14 cellular contexts compared by ENCODE assay signal in the genomic region with DNA sequence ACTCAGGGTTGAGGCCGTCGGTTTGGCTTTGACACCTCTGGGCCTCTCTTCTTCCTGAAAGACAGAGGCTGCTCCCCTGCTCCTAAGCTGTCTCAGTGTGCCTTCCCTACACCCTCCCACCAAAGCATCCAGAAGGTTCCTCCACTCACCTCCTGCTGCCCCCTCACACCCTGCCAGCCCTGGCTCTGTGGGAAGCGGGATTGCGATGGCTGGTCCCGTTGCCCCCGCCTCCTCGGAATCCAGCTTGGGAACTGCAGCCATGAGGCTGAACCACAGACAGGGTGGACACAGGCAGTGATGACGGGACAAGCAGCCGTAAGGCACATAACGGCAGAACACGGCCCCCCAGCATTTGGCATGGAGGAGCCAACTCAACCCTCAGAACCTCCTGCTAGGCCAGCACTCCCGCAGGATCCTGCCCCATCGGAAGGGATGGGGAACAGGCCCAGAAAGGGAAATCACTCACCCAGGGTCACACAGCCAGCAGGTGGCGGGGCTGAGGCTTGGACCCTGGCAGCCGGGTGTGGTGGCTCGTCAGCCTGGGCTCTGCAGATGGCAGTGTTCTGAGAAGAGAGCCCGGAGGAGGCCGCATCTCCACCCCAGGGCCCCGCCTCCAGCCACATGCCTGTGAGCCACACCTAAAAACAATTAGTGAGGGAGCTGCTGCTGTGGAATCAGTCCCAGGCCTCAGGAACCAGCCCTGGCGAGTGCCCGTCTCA.
A peak's percentile ranks its signal among the peaks of the same experiment; 100 is the strongest.
DNase-seq lines count a peak whose midpoint lies in the region; ATAC-seq and TF ChIP-seq lines count a peak whose summit lies in the region.
"Had no signal": no experiment of that assay in that cellular context is flagged by ENCODE, and none has a peak within 500 bp of the region (broad histone marks: within the 10 kb centered on the region; RNA-seq: fewer than 3 reads in every experiment).

No MANE protein-coding gene starts in this region.

- H3K4me3 ChIP-seq in HCT116 (replicated peaks in 1 of 2; ENCODE audit: low read depth in 1 of 2, low read length in 2 of 2) (no peak overlapping the region), Panc1 (ENCODE audit: low read depth in 2 of 2, low read length in 2 of 2) (no peak overlapping the region), neural progenitor cell (no peak overlapping the region), ovary (no peak overlapping the region)
- H3K4me3 ChIP-seq: testis had no signal

- no peaks in the 10 kb centered on the region for H3K9me3 Mint-ChIP-seq in neural progenitor cell
- H3K9me3 Mint-ChIP-seq: activated T-helper 2 cell treated with anti-CD3 and anti-CD28 coated beads, Interferon-gamma antibody, Interleukin-2, Interleukin-4, amounts not matched to agents 10 μg/mL and 5 μg/mL and 100 μg/mL, durations not matched to agents 14 hours and 24 hours and 36 hours had no signal

- peak; percentile 98 for ATAC-seq in HCT116
- peak; percentile 65; the same call in 1 of the 2 replicates for ATAC-seq in Panc1
- ATAC-seq in GM18517 (IDR thresholded peaks at IDR 0.05; ENCODE audit: unreplicated experiment) = no peak
- ATAC-seq: activated CD4-positive, CD25-positive, alpha-beta regulatory T cell treated with anti-CD3 and anti-CD28 coated beads, Interleukin-2, amount 50 U/mL, for 24 hours; Right ventricle myocardium inferior had no signal

- H3K79me2 ChIP-seq in HCT116 (ENCODE audit: insufficient read depth, low read length) = no peaks in the 10 kb centered on the region
- no peaks in the 10 kb centered on the region for H3K79me2 ChIP-seq in neural progenitor cell (ENCODE audit: low read depth)
- H3K79me2 ChIP-seq: parathyroid adenoma had no signal

- H2AFZ ChIP-seq in HCT116 (ENCODE audit: low read depth, low read length, poor library complexity, severe bottlenecking) (no peak overlapping the region), neural progenitor cell (replicated peaks) (no peak overlapping the region)
- H2AFZ ChIP-seq: parathyroid adenoma had no signal

- H3K27me3 ChIP-seq in HCT116 (ENCODE audit: insufficient read depth, low read length) (no peaks in the 10 kb centered on the region), Panc1 (ENCODE audit: control insufficient read depth, insufficient read depth, low read length) (no peaks in the 10 kb centered on the region; the same call in 1 of the 2 replicates), neural progenitor cell (peaks cover 6% of the 10 kb centered on the region), ovary (no peaks in the 10 kb centered on the region)
- H3K27me3 ChIP-seq: testis had no signal

- BruUV-seq in HCT116 (replicated peaks; lab: Mats Ljungman, UMichigan) (no TSS peak), Panc1 (replicated peaks; lab: Mats Ljungman, UMichigan) (no TSS peak)

- H3K27ac ChIP-seq in HCT116 (ENCODE audit: low read depth, low read length) (no peak overlapping the region), Panc1 (ENCODE audit: low read length) (no peak overlapping the region), neural progenitor cell (no peak overlapping the region), ovary (no peak overlapping the region)
- H3K27ac ChIP-seq: parathyroid adenoma, testis had no signal

- H3K4me1 ChIP-seq in HCT116 (ENCODE audit: control insufficient read depth in 1 of 2, insufficient read depth in 2 of 2, low read length in 2 of 2) (peaks cover 4 to 7% of the 10 kb centered on the region in 2 experiments; a peak in 2 of 4 replicates), Panc1 (ENCODE audit: control insufficient read depth, insufficient read depth, low read length) (no peaks in the 10 kb centered on the region), neural progenitor cell (no peaks in the 10 kb centered on the region), ovary (ENCODE audit: insufficient read depth) (peaks cover 3% of the 10 kb centered on the region)
- H3K4me1 ChIP-seq: parathyroid adenoma, testis had no signal

- intact Hi-C loops in HCT116 (cut with micrococcal nuclease) (no loop called here), Panc1 (cut with micrococcal nuclease; ENCODE audit: unreplicated experiment) (no loop called here), ovary (cut with DNase I) (loop anchor here in 1 of 4 donors (10.0 kb wide), 1 partner anchor 1131 kb away; no protein-coding TSS in a partner anchor)

- RAD21 ChIA-PET in HCT116 (lab: Charles Lee; ENCODE audit: low non-redundant PET in 1 of 2, low total read pairs in 2 of 2, uncharacterized antibody in 2 of 2, unreplicated experiment in 2 of 2) = no interaction called here

- CTCF ChIA-PET in HCT116 (lab: Charles Lee) = no interaction called here
- CTCF ChIA-PET in Panc1 (lab: Charles Lee) = no interaction called here

- no peak for TF ChIP-seq RAD21 in HCT116 (IDR thresholded peaks at IDR 0.05; ENCODE audit: low read depth)

- H3K36me3 Mint-ChIP-seq in neural progenitor cell = no peaks in the 10 kb centered on the region
- H3K36me3 Mint-ChIP-seq: IgD-negative memory B cell had no signal

- no peak overlapping the region for H3K27ac Mint-ChIP-seq in neural progenitor cell
- H3K27ac Mint-ChIP-seq: activated T-helper 2 cell treated with anti-CD3 and anti-CD28 coated beads, Interferon-gamma antibody, Interleukin-2, Interleukin-4, amounts not matched to agents 10 μg/mL and 5 μg/mL and 100 μg/mL, durations not matched to agents 14 hours and 24 hours and 36 hours; IgD-negative memory B cell had no signal

- in situ Hi-C loops in Panc1 (cut with HindIII; ENCODE audit: low pct_unique_long_range_greater_than_20kb, low sequenced_read_pairs) = no loop called here

- H3K36me3 ChIP-seq in HCT116 (ENCODE audit: control insufficient read depth in 1 of 2, insufficient read depth in 2 of 2, low read length in 2 of 2) (no peaks in the 10 kb centered on the region), Panc1 (ENCODE audit: control insufficient read depth, insufficient read depth, low read length) (no peaks in the 10 kb centered on the region), neural progenitor cell (no peaks in the 10 kb centered on the region), ovary (no peaks in the 10 kb centered on the region)

- DNase-seq in NCI-H748 (lab: John Stamatoyannopoulos, UW; ENCODE audit: unreplicated experiment) (peak; percentile 44), NCI-H748 treated with DMSO at 0.1 percent for 48 hours (lab: John Stamatoyannopoulos, UW) (no peak), HCT116 (ENCODE audit: low read depth, low spot score) (peak; percentile 27), Panc1 (ENCODE audit: low read depth, low spot score) (no peak), neural progenitor cell (ENCODE audit: low spot score) (peak; percentile 16), NCI-H345 treated with DMSO at 0.1 percent for 48 hours (lab: John Stamatoyannopoulos, UW; ENCODE audit: unreplicated experiment) (no peak), ovary (no peak)
- DNase-seq: testis had no signal

- no peaks in the 10 kb centered on the region for H3K9me2 ChIP-seq in HCT116 (ENCODE audit: insufficient read depth)

- no peaks in the 10 kb centered on the region for H4K20me1 ChIP-seq in HCT116 (ENCODE audit: insufficient read depth)
- no peaks in the 10 kb centered on the region for H4K20me1 ChIP-seq in neural progenitor cell (ENCODE audit: low read depth)

- TF ChIP-seq CTCF in HCT116 (IDR thresholded peaks at IDR 0.05 in 2 of 3, conservative IDR thresholded peaks at IDR 0.05 in 1 of 3; ENCODE audit: borderline replicate concordance in 1 of 3, insufficient read depth in 1 of 3, low read depth in 2 of 3, low read length in 2 of 3) = peak; percentile 44 to 65 (median 60)
- TF ChIP-seq CTCF in Panc1 (IDR thresholded peaks at IDR 0.05) = no peak; the same call in 1 of the 2 replicates
- TF ChIP-seq CTCF in neural progenitor cell (IDR thresholded peaks at IDR 0.05) = peak; percentile 13
- no peak for TF ChIP-seq CTCF in ovary (IDR thresholded peaks at IDR 0.05)

- H3K27me3 Mint-ChIP-seq in neural progenitor cell (ENCODE audit: insufficient read depth, low read depth) = peaks cover 9% of the 10 kb centered on the region

- POLR2A ChIA-PET in HCT116 (lab: Charles Lee) (no interaction called here), Panc1 (lab: Charles Lee) (no interaction called here)

- peak overlapping the region; percentile 7; the same call in 1 of the 2 replicates for H3K4me2 ChIP-seq in HCT116 (ENCODE audit: low read length)
- H3K4me2 ChIP-seq in neural progenitor cell = no peak overlapping the region

- no peak for TF ChIP-seq EP300 in ovary (IDR thresholded peaks at IDR 0.05)

- H3K4me1 Mint-ChIP-seq in neural progenitor cell = peaks cover 4% of the 10 kb centered on the region

- no peaks in the 10 kb centered on the region for H3F3A ChIP-seq in neural progenitor cell (ENCODE audit: low read depth)

- 85 to 88% (median 86%) methylated on average over 21 of the region's 21 CpGs for WGBS in ovary, 3 donors

- H3K9me3 ChIP-seq in HCT116 (ENCODE audit: control insufficient read depth in 1 of 2, insufficient read depth in 1 of 2, low read depth in 1 of 2, low read length in 2 of 2) = no peaks in the 10 kb centered on the region
- H3K9me3 ChIP-seq in Panc1 (ENCODE audit: control insufficient read depth, insufficient read depth, low read depth, low read length) = no peaks in the 10 kb centered on the region
- no peaks in the 10 kb centered on the region for H3K9me3 ChIP-seq in neural progenitor cell (ENCODE audit: low read depth)
- H3K9me3 ChIP-seq in ovary = no peaks in the 10 kb centered on the region
- H3K9me3 ChIP-seq: testis had no signal

- H3K4me3 Mint-ChIP-seq in neural progenitor cell = no peak overlapping the region
- H3K4me3 Mint-ChIP-seq: IgD-negative memory B cell had no signal

- TF ChIP-seq POLR2A in HCT116 (IDR thresholded peaks at IDR 0.05; ENCODE audit: borderline replicate concordance, extremely low read depth, insufficient read depth, insufficient read length) (no peak), ovary (IDR thresholded peaks at IDR 0.05) (no peak)

- H3K9ac ChIP-seq in HCT116 (ENCODE audit: low read length) = no peak overlapping the region
- H3K9ac ChIP-seq in neural progenitor cell = no peak overlapping the region
- H3K9ac ChIP-seq: parathyroid adenoma had no signal

TF ChIP-seq in HCT116, 20 proteins besides CTCF, POLR2A, EP300 and RAD21 (continues in another document):
- TF ChIP-seq EGR1 (IDR thresholded peaks at IDR 0.05; ENCODE audit: low read depth) = no peak
- no peak for TF ChIP-seq ZBTB33 (IDR thresholded peaks at IDR 0.05; ENCODE audit: extremely low read depth, insufficient replicate concordance, low read length)
- TF ChIP-seq EZH2 (IDR thresholded peaks at IDR 0.05) = no peak

Comparison
In these comparisons a context has a peak if more than half of its experiments do, and no peak if none do; other contexts are left out.
1. DNase-seq: peak in NCI-H748 (single experiment), HCT116 (single experiment) and neural progenitor cell (single experiment); none in NCI-H748 treated with DMSO at 0.1 percent for 48 hours (single experiment), Panc1 (single experiment), NCI-H345 treated with DMSO at 0.1 percent for 48 hours (single experiment) and ovary (0 of 5).
2. CTCF ChIP-seq: peak in HCT116 (3 of 3) and neural progenitor cell (single experiment); none in Panc1 (single experiment) and ovary (0 of 3).